Comparison of ENCODE assay signal across 10 cellular contexts in genomic region chr5:10607666-10608442, GRCh38. TPM values are rescaled to one million over a fixed set of nuclear protein-coding genes. Genes with fewer than 3 reads are reported as not detected.
A peak's percentile ranks its signal among the peaks of the same experiment; 100 is the strongest.
DNase-seq lines count a peak whose midpoint lies in the region; ATAC-seq and TF ChIP-seq lines count a peak whose summit lies in the region.
"Had no signal": no experiment of that assay in that cellular context is flagged by ENCODE, and none has a peak within 500 bp of the region (broad histone marks: within the 10 kb centered on the region; RNA-seq: fewer than 3 reads in every experiment).

No MANE protein-coding gene starts in this region.

- ATAC-seq in GM19372 (IDR thresholded peaks at IDR 0.05; ENCODE audit: low read depth, unreplicated experiment): peak; percentile 67
- ATAC-seq in HG03280 (IDR thresholded peaks at IDR 0.05; ENCODE audit: unreplicated experiment): peak; percentile 49

- H3K36me3 ChIP-seq in iPS-20b (ENCODE audit: insufficient read depth, low read depth, low read length) (no peaks in the 10 kb centered on the region), transverse colon (no peaks in the 10 kb centered on the region)
- H3K36me3 ChIP-seq: ovary, SJSA1 had no signal

- H3K9me3 ChIP-seq in iPS-20b (ENCODE audit: insufficient read depth, low read depth, low read length) (no peaks in the 10 kb centered on the region), transverse colon (no peaks in the 10 kb centered on the region)
- H3K9me3 ChIP-seq: ovary, SJSA1 had no signal

- TF ChIP-seq CTCF in transverse colon (IDR thresholded peaks at IDR 0.05): peak in 1 of 5 experiments; percentile 5

- H3K4me1 ChIP-seq in iPS-20b (ENCODE audit: insufficient read depth, low read length): peaks cover 23% of the 10 kb centered on the region
- H3K4me1 ChIP-seq in transverse colon: peaks cover 0 to 18% (median 7%) of the 10 kb centered on the region in 4 donors

- peak; percentile 73 for DNase-seq in Caki2 (ENCODE audit: low read depth)
- DNase-seq in UCSD-AML1 (lab: John Stamatoyannopoulos, UW; ENCODE audit: unreplicated experiment): peak; percentile 41
- peak; percentile 45 for DNase-seq in transverse colon
- no peak for DNase-seq in foreskin melanocyte
- DNase-seq in NCI-H1105 (lab: John Stamatoyannopoulos, UW): no peak

- in situ Hi-C loops in Caki2 (cut with HindIII; ENCODE audit: low pct_unique_long_range_greater_than_20kb, low sequenced_read_pairs) (no loop called here), transverse colon (cut with MboI; ENCODE audit: low pct_ligation_motif_present in 1 of 4, low pct_unique_long_range_greater_than_20kb in 1 of 4, low sequenced_read_pairs in 3 of 4) (no loop called here)

- no peak for TF ChIP-seq POLR2A in transverse colon (IDR thresholded peaks at IDR 0.05)

- H3K27me3 ChIP-seq in iPS-20b (ENCODE audit: insufficient read depth, low read length): no peaks in the 10 kb centered on the region
- H3K27me3 ChIP-seq in transverse colon: no peaks in the 10 kb centered on the region
- H3K27me3 ChIP-seq: ovary, SJSA1 had no signal

- intact Hi-C loops in transverse colon (cut with DNase I; ENCODE audit: low total_unique reads): no loop called here

- H3K4me3 ChIP-seq in iPS-20b (ENCODE audit: low read length): peak overlapping the region; percentile 25; the same call in 1 of the 2 replicates
- H3K4me3 ChIP-seq in transverse colon: no peak overlapping the region
- H3K4me3 ChIP-seq: ovary, SJSA1 had no signal

- H3K9ac ChIP-seq in iPS-20b (ENCODE audit: low read depth, low read length): no peak overlapping the region; the same call in 1 of the 2 replicates

- H3K27ac ChIP-seq in iPS-20b (ENCODE audit: low read length) (no peak overlapping the region), transverse colon (peak overlapping the region; percentile 36 to 57 (median 47))
- H3K27ac ChIP-seq: ovary, SJSA1 had no signal

- 36 to 42% methylated on average over 5 to 14 of the region's 14 CpGs for WGBS in transverse colon (ENCODE audit: low coverage in 1 of 2), 2 donors

- no peak for TF ChIP-seq EP300 in transverse colon (IDR thresholded peaks at IDR 0.05; ENCODE audit: low read depth)

RNA-seq across cellular contexts. Expression of gene ANKRD33B, which starts 44.0 kb away (rescaled TPM):
- 8.5 and 9.3 TPM in 2 replicates for total RNA-seq in Caki2 (2014; rRNA removed; shearing (Covaris generic); ENCODE audit: low replicate concordance)
- 1 to 10 TPM in 3 of 4 donors, under 1 TPM in 1; 0.20 to 3.2 (median 1.4) TPM for total RNA-seq in transverse colon

Comparison
In these comparisons a context has a peak if more than half of its experiments do, and no peak if none do; other contexts are left out.
1. DNase-seq: peak in Caki2 (single experiment), UCSD-AML1 (single experiment) and transverse colon (single experiment); none in foreskin melanocyte (single experiment) and NCI-H1105 (single experiment).